In genomic region chr9:89941875-89942274, GRCh38 we compare ENCODE assay signal across 11 cellular contexts.
DNase-seq lines count a peak whose midpoint lies in the region; ATAC-seq and TF ChIP-seq lines count a peak whose summit lies in the region.
"Had no signal": no experiment of that assay in that cellular context is flagged by ENCODE, and none has a peak within 500 bp of the region (broad histone marks: within the 10 kb centered on the region; RNA-seq: fewer than 3 reads in every experiment).

No MANE protein-coding gene starts in this region.

- H3K4me1 ChIP-seq in lower lobe of right lung, result no peaks in the 10 kb centered on the region

- H3K27ac ChIP-seq in WERI-Rb-1, result peak overlapping the region; percentile 58
- H3K27ac ChIP-seq in lower lobe of right lung, result no peak overlapping the region

- H3K36me3 ChIP-seq in WERI-Rb-1, result no peaks in the 10 kb centered on the region
- H3K36me3 ChIP-seq in lower lobe of right lung, result no peaks in the 10 kb centered on the region

- peak; percentile 35 to 41 for ATAC-seq in lower lobe of right lung
- ATAC-seq in HG03439 (IDR thresholded peaks at IDR 0.05; ENCODE audit: unreplicated experiment), result no peak
- ATAC-seq: K562 had no signal

- H3K27me3 ChIP-seq in WERI-Rb-1 (ENCODE audit: insufficient read depth, low read depth, severe bottlenecking) (no peaks in the 10 kb centered on the region), lower lobe of right lung (ENCODE audit: low read depth) (no peaks in the 10 kb centered on the region)

- no peak overlapping the region for H3K27ac Mint-ChIP-seq in activated T-helper 2 cell treated with anti-CD3 and anti-CD28 coated beads, Interferon-gamma antibody, Interleukin-2, Interleukin-4, amounts not matched to agents 10 μg/mL and 5 μg/mL and 100 μg/mL, durations not matched to agents 14 hours and 24 hours and 36 hours

- H3K36me3 Mint-ChIP-seq in activated T-helper 2 cell treated with anti-CD3 and anti-CD28 coated beads, Interferon-gamma antibody, Interleukin-2, Interleukin-4, amounts not matched to agents 10 μg/mL and 5 μg/mL and 100 μg/mL, durations not matched to agents 14 hours and 24 hours and 36 hours (ENCODE audit: low read depth), result no peaks in the 10 kb centered on the region

- H3K9me3 ChIP-seq in WERI-Rb-1 (ENCODE audit: severe bottlenecking) (no peaks in the 10 kb centered on the region), lower lobe of right lung (no peaks in the 10 kb centered on the region)

- H3K4me3 Mint-ChIP-seq in activated T-helper 2 cell treated with anti-CD3 and anti-CD28 coated beads, Interferon-gamma antibody, Interleukin-2, Interleukin-4, amounts not matched to agents 10 μg/mL and 5 μg/mL and 100 μg/mL, durations not matched to agents 14 hours and 24 hours and 36 hours (ENCODE audit: low read depth), result no peak overlapping the region

- H3K27me3 Mint-ChIP-seq in activated T-helper 2 cell treated with anti-CD3 and anti-CD28 coated beads, Interferon-gamma antibody, Interleukin-2, Interleukin-4, amounts not matched to agents 10 μg/mL and 5 μg/mL and 100 μg/mL, durations not matched to agents 14 hours and 24 hours and 36 hours (ENCODE audit: low read depth), result peaks cover 10% of the 10 kb centered on the region

- intact Hi-C loops in lower lobe of right lung (cut with DNase I), result no loop called here
- intact Hi-C loops in activated T-helper 2 cell treated with anti-CD3 and anti-CD28 coated beads, Interferon-gamma antibody, Interleukin-2, Interleukin-4, amounts not matched to agents 10 μg/mL and 5 μg/mL and 100 μg/mL, durations not matched to agents 14 hours and 24 hours and 36 hours (cut with micrococcal nuclease), result no loop called here

- DNase-seq in AG08396 (ENCODE audit: low spot score), result peak; percentile 70
- peak; percentile 74 for DNase-seq in HS-5 (ENCODE audit: low read depth)
- DNase-seq in WERI-Rb-1, result peak; percentile 32
- DNase-seq in lower lobe of right lung, result no peak
- DNase-seq in activated T-helper 2 cell treated with anti-CD3 and anti-CD28 coated beads, Interferon-gamma antibody, Interleukin-2, Interleukin-4, amounts not matched to agents 10 μg/mL and 5 μg/mL and 100 μg/mL, durations not matched to agents 14 hours and 24 hours and 36 hours (ENCODE audit: low spot score), result no peak
- no peak for DNase-seq in germinal center (ENCODE audit: low spot score)
- DNase-seq in activated gamma-delta T cell (lab: John Stamatoyannopoulos, UW), result no peak
- DNase-seq: amniotic stem cell, GF-D8 had no signal

- peaks cover 12% of the 10 kb centered on the region for H3K4me1 Mint-ChIP-seq in activated T-helper 2 cell treated with anti-CD3 and anti-CD28 coated beads, Interferon-gamma antibody, Interleukin-2, Interleukin-4, amounts not matched to agents 10 μg/mL and 5 μg/mL and 100 μg/mL, durations not matched to agents 14 hours and 24 hours and 36 hours (ENCODE audit: low read depth)

- no peak overlapping the region for H3K4me3 ChIP-seq in WERI-Rb-1 (ENCODE audit: low read depth, low read length)
- H3K4me3 ChIP-seq in lower lobe of right lung, result no peak overlapping the region
- H3K4me3 ChIP-seq: K562 had no signal

- no peak for TF ChIP-seq CTCF in WERI-Rb-1 (IDR thresholded peaks at IDR 0.05; ENCODE audit: low read depth, low read length)
- TF ChIP-seq CTCF in lower lobe of right lung (IDR thresholded peaks at IDR 0.05), result no peak

- H3K9me3 Mint-ChIP-seq in activated T-helper 2 cell treated with anti-CD3 and anti-CD28 coated beads, Interferon-gamma antibody, Interleukin-2, Interleukin-4, amounts not matched to agents 10 μg/mL and 5 μg/mL and 100 μg/mL, durations not matched to agents 14 hours and 24 hours and 36 hours, result no peaks in the 10 kb centered on the region

Comparison
In these comparisons a context has a peak if more than half of its experiments do, and no peak if none do; other contexts are left out.
1. DNase-seq: peak in AG08396 (single experiment), HS-5 (single experiment) and WERI-Rb-1 (single experiment); none in lower lobe of right lung (single experiment), activated T-helper 2 cell treated with anti-CD3 and anti-CD28 coated beads, Interferon-gamma antibody, Interleukin-2, Interleukin-4, amounts not matched to agents 10 μg/mL and 5 μg/mL and 100 μg/mL, durations not matched to agents 14 hours and 24 hours and 36 hours (single experiment), germinal center (single experiment) and activated gamma-delta T cell (single experiment).